Comparison of ENCODE assay signal across 21 cellular contexts in the genomic region with DNA sequence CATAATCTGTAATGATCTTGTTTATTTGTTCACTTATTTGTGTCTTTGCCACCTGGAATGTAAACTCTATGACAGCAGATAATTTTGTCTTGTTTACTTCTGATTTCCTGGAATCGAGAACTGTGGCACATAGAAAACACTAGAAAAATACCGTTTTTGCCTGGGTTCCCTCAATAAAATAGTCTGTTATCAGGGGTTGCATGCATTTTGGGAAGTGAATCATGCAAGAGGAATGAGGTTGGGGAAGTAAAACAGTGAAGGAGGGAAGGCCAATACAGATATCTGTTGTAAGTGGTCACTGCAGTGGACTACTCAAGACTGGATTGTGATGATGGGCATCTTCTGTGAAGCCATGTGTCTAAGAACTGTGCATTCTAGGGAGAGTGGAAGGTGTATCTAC. TPM values are rescaled to one million over a fixed set of nuclear protein-coding genes. Genes with fewer than 3 reads are reported as not detected.
A peak's percentile ranks its signal among the peaks of the same experiment; 100 is the strongest.
DNase-seq lines count a peak whose midpoint lies in the region; ATAC-seq and TF ChIP-seq lines count a peak whose summit lies in the region.
"Had no signal": no experiment of that assay in that cellular context is flagged by ENCODE, and none has a peak within 500 bp of the region (broad histone marks: within the 10 kb centered on the region; RNA-seq: fewer than 3 reads in every experiment).

No MANE protein-coding gene starts in this region.

- POLR2A ChIA-PET in PC-3 (lab: Charles Lee; ENCODE audit: unreplicated experiment), result no interaction called here

- H3F3A ChIP-seq in PC-3 (ENCODE audit: low read length, unreplicated experiment), result no peaks in the 10 kb centered on the region

- H3K79me2 ChIP-seq in PC-3 (ENCODE audit: low read length), result no peaks in the 10 kb centered on the region
- H3K79me2 ChIP-seq: hepatocyte had no signal

- TF ChIP-seq CTCF in PC-3 (conservative IDR thresholded peaks at IDR 0.05; ENCODE audit: low read depth, low read length) (no peak), omental fat pad (IDR thresholded peaks at IDR 0.05) (no peak), WERI-Rb-1 (IDR thresholded peaks at IDR 0.05; ENCODE audit: low read depth, low read length) (no peak)

- no peak overlapping the region for H3K4me3 ChIP-seq in PC-3 (ENCODE audit: low read length)
- no peak overlapping the region for H3K4me3 ChIP-seq in WERI-Rb-1 (ENCODE audit: low read depth, low read length)
- H3K4me3 ChIP-seq: ascending aorta; BLaER1 treated with 17β-estradiol and CSF1 and Interleukin-3, amounts not matched to agents 10 nM and 100 nM; hepatocyte had no signal

- H3K27me3 ChIP-seq in PC-3 (ENCODE audit: low read length) (no peaks in the 10 kb centered on the region), WERI-Rb-1 (ENCODE audit: insufficient read depth, low read depth, severe bottlenecking) (no peaks in the 10 kb centered on the region)
- H3K27me3 ChIP-seq: ascending aorta; BLaER1 treated with 17β-estradiol and CSF1 and Interleukin-3, amounts not matched to agents 10 nM and 100 nM; hepatocyte had no signal

- no peaks in the 10 kb centered on the region for H4K20me1 ChIP-seq in PC-3 (ENCODE audit: low read length)
- H4K20me1 ChIP-seq: BLaER1 treated with 17β-estradiol and CSF1 and Interleukin-3, amounts not matched to agents 10 nM and 100 nM had no signal

- H3K36me3 Mint-ChIP-seq in immature natural killer cell, result no peaks in the 10 kb centered on the region
- H3K36me3 Mint-ChIP-seq: IgD-negative memory B cell; stimulated activated naive B cell treated with anti-CD40 and anti-IgM and Interleukin-4, amounts not matched to agents 10 μg/mL and 1 μg/mL and 100 μg/mL, for 72 hours had no signal

- H3K4me3 Mint-ChIP-seq in immature natural killer cell, result no peak overlapping the region
- H3K4me3 Mint-ChIP-seq: IgD-negative memory B cell; stimulated activated naive B cell treated with anti-CD40 and anti-IgM and Interleukin-4, amounts not matched to agents 10 μg/mL and 1 μg/mL and 100 μg/mL, for 72 hours; T-helper 1 cell treated with Interleukin-12 subunit alpha and Interleukin-12 subunit beta and Interleukin-4 antibody, amounts not matched to agents 30 μg/mL and 1 μg/mL, for 36 hours had no signal

- CTCF ChIA-PET in PC-3 (lab: Charles Lee), result no interaction called here

- no peaks in the 10 kb centered on the region for H3K9me3 Mint-ChIP-seq in immature natural killer cell
- H3K9me3 Mint-ChIP-seq: stimulated activated naive B cell treated with anti-CD40 and anti-IgM and Interleukin-4, amounts not matched to agents 10 μg/mL and 1 μg/mL and 100 μg/mL, for 72 hours had no signal

- H3K9me3 ChIP-seq in PC-3 (ENCODE audit: low read length), result no peaks in the 10 kb centered on the region
- no peaks in the 10 kb centered on the region for H3K9me3 ChIP-seq in WERI-Rb-1 (ENCODE audit: severe bottlenecking)
- H3K9me3 ChIP-seq: ascending aorta had no signal

- H3K27ac Mint-ChIP-seq in immature natural killer cell, result no peak overlapping the region
- H3K27ac Mint-ChIP-seq: stimulated activated naive B cell treated with anti-CD40 and anti-IgM and Interleukin-4, amounts not matched to agents 10 μg/mL and 1 μg/mL and 100 μg/mL, for 72 hours; T-helper 1 cell treated with Interleukin-12 subunit alpha and Interleukin-12 subunit beta and Interleukin-4 antibody, amounts not matched to agents 30 μg/mL and 1 μg/mL, for 36 hours had no signal

- H3K36me3 ChIP-seq in PC-3 (ENCODE audit: low read depth, low read length) (no peaks in the 10 kb centered on the region), WERI-Rb-1 (no peaks in the 10 kb centered on the region)
- H3K36me3 ChIP-seq: ascending aorta; BLaER1 treated with 17β-estradiol and CSF1 and Interleukin-3, amounts not matched to agents 10 nM and 100 nM had no signal

- H3K4me1 Mint-ChIP-seq in immature natural killer cell, result no peaks in the 10 kb centered on the region

- H3K27ac ChIP-seq in PC-3 (ENCODE audit: low read length) (no peak overlapping the region), WERI-Rb-1 (no peak overlapping the region)
- H3K27ac ChIP-seq: ascending aorta, hepatocyte had no signal

- DNase-seq in ELR (ENCODE audit: low read depth), result peak; percentile 37
- DNase-seq in PC-3, result peak; percentile 42
- DNase-seq in dermis blood vessel endothelial cell, result peak; percentile 48
- DNase-seq in omental fat pad (ENCODE audit: low spot score), result no peak
- no peak for DNase-seq in NCI-H1694 (lab: John Stamatoyannopoulos, UW)
- DNase-seq in ecto neural progenitor cell (ENCODE audit: low spot score), result no peak
- no peak for DNase-seq in immature natural killer cell
- DNase-seq in WERI-Rb-1, result no peak
- DNase-seq: activated CD4-positive, alpha-beta T cell treated with anti-CD3 and anti-CD28 coated beads for 4 hours; activated CD8-positive, alpha-beta memory T cell treated with anti-CD3 and anti-CD28 coated beads, Interleukin-2, amount 50 U/mL, for 4 hours; activated naive CD4-positive, alpha-beta T cell; DMS53; NCI-H2081; stimulated activated naive B cell treated with anti-CD40 and anti-IgM and Interleukin-4, amounts not matched to agents 10 μg/mL and 1 μg/mL and 100 μg/mL, for 72 hours had no signal

- BruUV-seq in PC-3 (replicated peaks; lab: Mats Ljungman, UMichigan), result no TSS peak

- peak; percentile 62 for ATAC-seq in PC-3
- ATAC-seq in omental fat pad (ENCODE audit: low FRiP score), result peak; percentile 77
- ATAC-seq: esophagus mucosa; stimulated activated naive B cell treated with anti-CD40 and anti-IgM and Interleukin-4, amounts not matched to agents 10 μg/mL and 1 μg/mL and 100 μg/mL, for 72 hours had no signal

- no peak overlapping the region for H2AFZ ChIP-seq in PC-3 (ENCODE audit: low read length)
- H2AFZ ChIP-seq: hepatocyte had no signal

- peaks cover 7% of the 10 kb centered on the region for H3K4me1 ChIP-seq in PC-3 (ENCODE audit: insufficient read depth, low read length)
- H3K4me1 ChIP-seq: ascending aorta had no signal

- H3K27me3 Mint-ChIP-seq in immature natural killer cell (ENCODE audit: low read depth in 3 of 3), result peaks cover 0 to 3% (median 0%) of the 10 kb centered on the region in 3 donors
- H3K27me3 Mint-ChIP-seq: IgD-negative memory B cell, progenitor cell of endocrine pancreas had no signal

- no peak overlapping the region for H3K4me2 ChIP-seq in PC-3 (ENCODE audit: low read length)
- H3K4me2 ChIP-seq: hepatocyte had no signal

- H3K9me2 ChIP-seq in PC-3 (replicated peaks; ENCODE audit: low read length), result no peaks in the 10 kb centered on the region

- intact Hi-C loops in PC-3 (cut with micrococcal nuclease), result no loop called here

- no peak overlapping the region for H3K9ac ChIP-seq in PC-3 (ENCODE audit: low read length)
- H3K9ac ChIP-seq: BLaER1 treated with 17β-estradiol and CSF1 and Interleukin-3, amounts not matched to agents 10 nM and 100 nM had no signal

RNA-seq across cellular contexts. Expression of a gene that starts 45.2 kb away (rescaled TPM):
- total RNA-seq in PC-3 (2014; rRNA removed) (25.7 and 28.0 TPM in 2 replicates), dermis blood vessel endothelial cell (749 and 1,244 TPM in 2 replicates), omental fat pad (100 to 1,000 TPM; 555 to 806 (median 682) TPM)
- 1 to 10 TPM; 3.2 to 8.2 (median 4.7) TPM for polyA plus RNA-seq in immature natural killer cell

Comparison
In these comparisons a context has a peak if more than half of its experiments do, and no peak if none do; other contexts are left out.
1. DNase-seq: peak in ELR (single experiment), PC-3 (single experiment) and dermis blood vessel endothelial cell (single experiment); none in omental fat pad (single experiment), NCI-H1694 (single experiment), ecto neural progenitor cell (single experiment), immature natural killer cell (0 of 3) and WERI-Rb-1 (single experiment).
2. RNA of a gene that starts 45.2 kb away (total RNA-seq): 749 to 1,244 TPM in dermis blood vessel endothelial cell and 555 to 806 TPM in omental fat pad; 25.7 to 28.0 TPM in PC-3; every median in the first group is over 10 times any median in the second.